In the genomic region with DNA sequence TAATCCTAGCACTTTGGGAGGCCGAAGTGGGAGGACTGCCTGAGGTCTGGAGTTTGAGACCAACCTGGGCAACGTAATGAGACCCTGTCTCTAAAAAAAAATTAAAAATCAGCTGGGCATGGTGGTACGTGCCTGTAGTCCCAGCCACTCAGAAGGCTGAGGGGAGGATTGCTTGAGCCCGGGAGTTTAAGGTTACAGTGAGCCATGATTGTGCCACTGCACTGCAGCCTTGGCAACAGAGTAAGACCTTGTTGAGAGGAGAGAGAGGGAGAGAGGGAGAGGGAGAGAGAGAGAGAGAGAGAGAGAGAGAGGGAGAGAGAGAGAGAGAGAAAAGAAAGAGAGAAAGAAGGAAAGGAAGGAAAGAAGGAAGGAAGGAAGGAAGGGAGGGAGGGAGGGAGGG, we compare ENCODE assay signal across 8 cellular contexts.
"Had no signal": no experiment of that assay in that cellular context is flagged by ENCODE, and none has a peak within 500 bp of the region (broad histone marks: within the 10 kb centered on the region; RNA-seq: fewer than 3 reads in every experiment).

No MANE protein-coding gene starts in this region.

- ATAC-seq: HCT116, K562 had no signal

- DNase-seq: GM23248, GOT3, H7, IMR-90 had no signal

- H3K27ac ChIP-seq: GM23248, HL-60 had no signal

- H3K4me3 ChIP-seq: GM23248, HAP-1, K562 had no signal

- H3K9me3 ChIP-seq: HAP-1 had no signal

- H3K36me3 ChIP-seq: HAP-1 had no signal
